In genomic region chr2:170073288-170073687, GRCh38 we compare ENCODE assay signal across 9 cellular contexts.
DNase-seq lines count a peak whose midpoint lies in the region; ATAC-seq and TF ChIP-seq lines count a peak whose summit lies in the region.
"Had no signal": no experiment of that assay in that cellular context is flagged by ENCODE, and none has a peak within 500 bp of the region (broad histone marks: within the 10 kb centered on the region; RNA-seq: fewer than 3 reads in every experiment).

No MANE protein-coding gene starts in this region.

- POLR2A ChIA-PET in CD4-positive, alpha-beta T cell (lab: Charles Lee), result interaction anchor here (1.2 kb wide), 1 partner anchor 10 kb away, joined by 3 read pairs; no protein-coding TSS in a partner anchor

- peaks cover 27% of the 10 kb centered on the region for H3K4me1 ChIP-seq in left ventricle myocardium inferior

- H3K27me3 Mint-ChIP-seq in CD4-positive, alpha-beta T cell, result no peaks in the 10 kb centered on the region
- no peaks in the 10 kb centered on the region for H3K27me3 Mint-ChIP-seq in natural killer cell (ENCODE audit: low read depth in 2 of 2)
- H3K27me3 Mint-ChIP-seq: B cell had no signal

- peaks cover 93% of the 10 kb centered on the region for H3K36me3 Mint-ChIP-seq in CD4-positive, alpha-beta T cell (ENCODE audit: low read depth)
- H3K36me3 Mint-ChIP-seq in natural killer cell, result peaks cover 14% of the 10 kb centered on the region

- H3K27ac ChIP-seq in left ventricle myocardium inferior (replicated peaks), result peak overlapping the region; percentile 54
- H3K27ac ChIP-seq in CD4-positive, alpha-beta T cell (ENCODE audit: low read depth, low read length), result no peak overlapping the region

- CTCF ChIA-PET in CD4-positive, alpha-beta T cell (lab: Charles Lee), result no interaction called here

- peaks cover 47% of the 10 kb centered on the region for H3K36me3 ChIP-seq in left ventricle myocardium inferior

- DNase-seq in NCI-H2107 treated with DMSO at 0.1 percent for 48 hours (lab: John Stamatoyannopoulos, UW; ENCODE audit: unreplicated experiment), result peak; percentile 6
- no peak for DNase-seq in NCI-H2107 (lab: John Stamatoyannopoulos, UW)
- DNase-seq in amniotic stem cell (lab: John Stamatoyannopoulos, UW), result peak; percentile 37
- peak; percentile 46 for DNase-seq in left ventricle myocardium inferior
- DNase-seq in stromal cell of bone marrow (ENCODE audit: low read depth), result peak; percentile 69
- DNase-seq in CD4-positive, alpha-beta T cell, result no peak
- DNase-seq in NOMO-1 (lab: John Stamatoyannopoulos, UW; ENCODE audit: unreplicated experiment in 2 of 2), result no peak
- DNase-seq in natural killer cell, result no peak

- intact Hi-C loops in left ventricle myocardium inferior (cut with micrococcal nuclease), result no loop called here
- intact Hi-C loops in CD4-positive, alpha-beta T cell (cut with DNase I, micrococcal nuclease), result no loop called here
- intact Hi-C loops in natural killer cell (cut with micrococcal nuclease), result no loop called here

- H3K9me3 ChIP-seq in left ventricle myocardium inferior (replicated peaks), result peaks cover 14% of the 10 kb centered on the region
- peaks cover 4% of the 10 kb centered on the region for H3K9me3 ChIP-seq in CD4-positive, alpha-beta T cell (ENCODE audit: control insufficient read depth, low read length)

- H3K4me3 Mint-ChIP-seq in CD4-positive, alpha-beta T cell, result no peak overlapping the region
- H3K4me3 Mint-ChIP-seq in natural killer cell, result no peak overlapping the region
- H3K4me3 Mint-ChIP-seq: B cell had no signal

- H3K27me3 ChIP-seq in left ventricle myocardium inferior (ENCODE audit: low read depth), result no peaks in the 10 kb centered on the region
- H3K27me3 ChIP-seq in CD4-positive, alpha-beta T cell (ENCODE audit: control insufficient read depth, insufficient read depth, low read length), result no peaks in the 10 kb centered on the region

- no peak overlapping the region for H3K4me3 ChIP-seq in left ventricle myocardium inferior

- H3K9me3 Mint-ChIP-seq in CD4-positive, alpha-beta T cell, result peaks cover 7% of the 10 kb centered on the region
- H3K9me3 Mint-ChIP-seq in natural killer cell, result peaks cover 0 to 3% of the 10 kb centered on the region in 2 donors

- no peak overlapping the region for H3K27ac Mint-ChIP-seq in CD4-positive, alpha-beta T cell
- H3K27ac Mint-ChIP-seq in natural killer cell, result no peak overlapping the region
- H3K27ac Mint-ChIP-seq: B cell had no signal

- TF ChIP-seq CTCF in left ventricle myocardium inferior (IDR thresholded peaks at IDR 0.05; ENCODE audit: borderline replicate concordance) (no peak), natural killer cell (IDR thresholded peaks at IDR 0.05) (no peak)
- no peak for TF ChIP-seq CTCF in CD4-positive, alpha-beta T cell (IDR thresholded peaks at IDR 0.05)

- no peak for ATAC-seq in CD4-positive, alpha-beta T cell (ENCODE audit: poor library complexity)
- ATAC-seq in natural killer cell, result no peak

- H3K4me1 Mint-ChIP-seq in CD4-positive, alpha-beta T cell (ENCODE audit: low read depth), result no peaks in the 10 kb centered on the region
- peaks cover 9 to 12% of the 10 kb centered on the region in 2 donors for H3K4me1 Mint-ChIP-seq in natural killer cell
- H3K4me1 Mint-ChIP-seq: B cell had no signal

Comparison
In these comparisons a context has a peak if more than half of its experiments do, and no peak if none do; other contexts are left out.
1. DNase-seq: peak in NCI-H2107 treated with DMSO at 0.1 percent for 48 hours (single experiment), amniotic stem cell (single experiment), left ventricle myocardium inferior (single experiment) and stromal cell of bone marrow (single experiment); none in NCI-H2107 (single experiment), CD4-positive, alpha-beta T cell (0 of 10), NOMO-1 (0 of 2) and natural killer cell (single experiment).